ENCODE assay signal across 23 cellular contexts in the genomic region with DNA sequence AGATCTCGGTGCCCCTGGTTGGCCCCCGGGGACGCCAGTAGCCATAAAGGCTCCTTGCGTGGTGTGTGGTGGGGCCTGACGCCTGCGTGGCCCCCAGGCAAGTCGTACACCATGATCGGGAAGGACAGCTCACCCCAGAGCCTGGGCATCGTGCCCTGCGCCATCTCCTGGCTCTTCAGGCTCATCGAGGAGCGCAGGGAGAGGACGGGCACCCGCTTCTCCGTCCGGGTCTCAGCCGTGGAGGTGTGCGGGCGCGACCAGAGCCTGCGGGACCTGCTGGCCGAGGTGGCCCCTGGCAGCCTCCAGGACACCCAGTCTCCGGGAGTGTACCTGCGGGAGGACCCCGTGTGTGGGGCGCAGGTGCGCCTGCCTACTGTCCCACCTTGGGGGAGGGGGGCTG. TPM values are rescaled to one million over a fixed set of nuclear protein-coding genes. Genes with fewer than 3 reads are reported as not detected.
DNase-seq lines count a peak whose midpoint lies in the region; FAIRE-seq and TF ChIP-seq lines count a peak whose summit lies in the region.
"Had no signal": no experiment of that assay in that cellular context is flagged by ENCODE, and none has a peak within 500 bp of the region (broad histone marks: within the 10 kb centered on the region; RNA-seq: fewer than 3 reads in every experiment).

No MANE protein-coding gene starts in this region.

- no peaks in the 10 kb centered on the region for H3K27me3 ChIP-seq in HUES6 (ENCODE audit: control insufficient read depth, insufficient read depth, low read length)
- H3K27me3 ChIP-seq in H1 (replicated peaks in 1 of 4; ENCODE audit: control insufficient read depth in 3 of 4, extremely low read depth in 1 of 4, insufficient read depth in 3 of 4, low read length in 3 of 4) = no peaks in the 10 kb centered on the region
- H3K27me3 ChIP-seq in trophoblast cell (ENCODE audit: insufficient read depth, low read length) = no peaks in the 10 kb centered on the region

- peaks cover 51% of the 10 kb centered on the region for H3K36me3 ChIP-seq in HUES6 (ENCODE audit: control insufficient read depth, insufficient read depth, low read length)
- H3K36me3 ChIP-seq in H1 (ENCODE audit: control insufficient read depth in 2 of 4, insufficient read depth in 4 of 4, low read length in 3 of 4) = peaks cover 2 to 46% (median 6%) of the 10 kb centered on the region in 4 experiments; a peak in 5 of 8 replicates
- H3K36me3 ChIP-seq in trophoblast cell (ENCODE audit: control insufficient read depth in 1 of 2, insufficient read depth in 2 of 2, low read length in 2 of 2) = peaks cover 0 to 5% of the 10 kb centered on the region in 2 experiments

- no peak overlapping the region for H3K27ac Mint-ChIP-seq in endothelial cell (ENCODE audit: unreplicated experiment)
- H3K27ac Mint-ChIP-seq: B cell; CD4-positive, alpha-beta T cell; CD8-positive, alpha-beta T cell had no signal

- H3K4me3 ChIP-seq in HUES6 (ENCODE audit: low read depth, low read length) = no peak overlapping the region
- no peak overlapping the region for H3K4me3 ChIP-seq in H1 (ENCODE audit: extremely low read depth in 1 of 4, insufficient read depth in 2 of 4, low read depth in 3 of 4, low read length in 4 of 4)
- H3K4me3 ChIP-seq in trophoblast cell (ENCODE audit: low read depth, low read length) = no peak overlapping the region
- H3K4me3 ChIP-seq: A549; BLaER1 treated with 17β-estradiol and CSF1 and Interleukin-3, amounts not matched to agents 10 nM and 100 nM; GM12878 had no signal

- no peak overlapping the region for H3K4me3 Mint-ChIP-seq in endothelial cell (ENCODE audit: unreplicated experiment)
- H3K4me3 Mint-ChIP-seq: B cell; CD4-positive, alpha-beta T cell; CD8-positive, alpha-beta T cell had no signal

- peaks cover 8% of the 10 kb centered on the region; the same call in 1 of the 2 replicates for H3K79me1 ChIP-seq in H1 (ENCODE audit: low read depth, low read length)
- H3K79me1 ChIP-seq in trophoblast cell (ENCODE audit: low read length) = peaks cover 6% of the 10 kb centered on the region

- TF ChIP-seq RAD21 in H1 (IDR thresholded peaks at IDR 0.05 in 1 of 2, conservative IDR thresholded peaks at IDR 0.05 in 1 of 2; ENCODE audit: low read depth in 2 of 2, low read length in 2 of 2) = no peak

- H2AFZ ChIP-seq in H1 (ENCODE audit: low read length) = no peak overlapping the region
- H2AFZ ChIP-seq in trophoblast cell (ENCODE audit: insufficient read depth, low read length, poor library complexity) = no peak overlapping the region

- H3K27ac ChIP-seq in HUES6 (ENCODE audit: low read depth, low read length) (0 out of 2 replicates have a peak overlapping the region, but pooled peaks have one; percentile 6), H1 (ENCODE audit: low read depth, low read length) (no peak overlapping the region), trophoblast cell (ENCODE audit: low read depth, low read length) (no peak overlapping the region)
- H3K27ac ChIP-seq: 22Rv1; A549; BLaER1 treated with 17β-estradiol and CSF1 and Interleukin-3, amounts not matched to agents 10 nM and 100 nM; C4-2B had no signal

- TF ChIP-seq EP300 in H1 (IDR thresholded peaks at IDR 0.05; ENCODE audit: borderline replicate concordance in 1 of 2, low read depth in 2 of 2, low read length in 2 of 2) = no peak

- H3K14ac ChIP-seq in H1 (ENCODE audit: insufficient read length) (no peak overlapping the region), trophoblast cell (ENCODE audit: low read length) (no peak overlapping the region)

- no peak overlapping the region for H4K12ac ChIP-seq in trophoblast cell (ENCODE audit: low read depth, low read length)

- H3K4me1 ChIP-seq in HUES6 (ENCODE audit: control insufficient read depth, insufficient read depth, low read length) = peaks cover 36% of the 10 kb centered on the region
- H3K4me1 ChIP-seq in H1 (replicated peaks in 1 of 4; ENCODE audit: control insufficient read depth in 3 of 4, insufficient read depth in 4 of 4, low read length in 3 of 4) = peaks cover 11 to 38% (median 31%) of the 10 kb centered on the region in 4 experiments
- H3K4me1 ChIP-seq in trophoblast cell (ENCODE audit: control insufficient read depth in 1 of 2, insufficient read depth in 2 of 2, low read length in 2 of 2) = peaks cover 14 to 16% of the 10 kb centered on the region in 2 experiments
- H3K4me1 ChIP-seq: A549 had no signal

- FAIRE-seq in H1 (lab: Jason Lieb, UNC) = no peak
- FAIRE-seq: A549, D721Med, GM12878, GM12892, GM18507 had no signal

- TF ChIP-seq POLR2A in H1 (IDR thresholded peaks at IDR 0.05; ENCODE audit: control extremely low read depth in 1 of 2, low read depth in 2 of 2, low read length in 2 of 2) = no peak

- no peaks in the 10 kb centered on the region for H3K9me3 Mint-ChIP-seq in endothelial cell (ENCODE audit: unreplicated experiment)
- H3K9me3 Mint-ChIP-seq: CD4-positive, alpha-beta T cell; CD8-positive, alpha-beta T cell had no signal

- H2BK12ac ChIP-seq in H1 (ENCODE audit: low read depth, low read length) (0 out of 2 replicates have a peak overlapping the region, but pooled peaks have one; percentile 39), trophoblast cell (ENCODE audit: low read length) (no peak overlapping the region)

- TF ChIP-seq CTCF in H1 (IDR thresholded peaks at IDR 0.05; ENCODE audit: control extremely low read depth in 1 of 3, insufficient read depth in 1 of 3, low read depth in 1 of 3, low read length in 3 of 3) (no peak), endothelial cell (IDR thresholded peaks at IDR 0.05; ENCODE audit: unreplicated experiment) (no peak)

- CTCF ChIA-PET in H1 (lab: Charles Lee; ENCODE audit: partially characterized antibody) = interaction anchor here (0.8 to 1.1 kb wide), 2 partner anchors 30 to 79 kb away, joined by 3 to 4 read pairs; no protein-coding TSS in a partner anchor

- peaks cover 2 to 18% of the 10 kb centered on the region in 2 experiments for H4K20me1 ChIP-seq in H1 (replicated peaks in 1 of 2; ENCODE audit: control insufficient read depth in 1 of 2, insufficient read depth in 2 of 2, low read length in 2 of 2)

- H3K4me2 ChIP-seq in H1 (ENCODE audit: insufficient read depth in 1 of 2, low read depth in 2 of 2, low read length in 2 of 2) = no peak overlapping the region
- no peak overlapping the region for H3K4me2 ChIP-seq in trophoblast cell (ENCODE audit: low read length)
- H3K4me2 ChIP-seq: A549 had no signal

- POLR2A ChIA-PET in H1 (lab: Charles Lee; ENCODE audit: partially characterized antibody) = no interaction called here

- H3K23me2 ChIP-seq in H1 (ENCODE audit: low read depth, low read length) = no peaks in the 10 kb centered on the region

- H3K9ac ChIP-seq in HUES6 (ENCODE audit: low read length) (no peak overlapping the region), H1 (replicated peaks in 1 of 4; ENCODE audit: extremely low read depth in 1 of 4, low read depth in 3 of 4, low read length in 3 of 4) (no peak overlapping the region), trophoblast cell (ENCODE audit: low read length) (no peak overlapping the region)
- H3K9ac ChIP-seq: BLaER1 treated with 17β-estradiol and CSF1 and Interleukin-3, amounts not matched to agents 10 nM and 100 nM had no signal

- WGBS in H1 (ENCODE audit: extremely low coverage in 1 of 2, insufficient coverage in 1 of 2, insufficient read length in 1 of 2, insufficient replicate concordance in 2 of 2, low coverage in 1 of 2, low lambda C conversion rate in 2 of 2, missing lambda C conversion rate in 1 of 2), 2 experiments = 98% methylated on average over 16 of the region's 27 CpGs; no CpG with 5 or more reads in 1 of the 2 experiments
- no CpG with 5 or more reads among the region's 27 CpGs for WGBS in trophoblast cell (ENCODE audit: extremely low coverage, insufficient coverage, insufficient read length)

- H3K56ac ChIP-seq in H1 (replicated peaks; ENCODE audit: insufficient read length, low read depth, low read length) = no peak overlapping the region

- H4K91ac ChIP-seq in H1 (replicated peaks; ENCODE audit: insufficient read length, low read length) (no peak overlapping the region), trophoblast cell (ENCODE audit: low read depth, low read length) (no peak overlapping the region)

- H4K8ac ChIP-seq in H1 (ENCODE audit: extremely low read depth, insufficient read depth, low read length) = peak overlapping the region; percentile 79
- H4K8ac ChIP-seq in trophoblast cell (ENCODE audit: low read depth, low read length) = no peak overlapping the region

- H3K23ac ChIP-seq in H1 (ENCODE audit: insufficient read length) (no peak overlapping the region), trophoblast cell (ENCODE audit: low read length) (no peak overlapping the region)

- peaks cover 8% of the 10 kb centered on the region for H3K36me3 Mint-ChIP-seq in endothelial cell (ENCODE audit: low read depth, unreplicated experiment)
- H3K36me3 Mint-ChIP-seq: CD8-positive, alpha-beta T cell had no signal

- no peak overlapping the region for H2BK120ac ChIP-seq in H1 (replicated peaks; ENCODE audit: low read depth, low read length)
- no peak overlapping the region for H2BK120ac ChIP-seq in trophoblast cell (ENCODE audit: insufficient read depth, low read length, poor library complexity)

- H3K27me3 Mint-ChIP-seq in endothelial cell (ENCODE audit: unreplicated experiment) = peaks cover 7% of the 10 kb centered on the region
- H3K27me3 Mint-ChIP-seq: B cell; CD4-positive, alpha-beta T cell had no signal

- H2BK20ac ChIP-seq in H1 (ENCODE audit: low read length) = no peak overlapping the region

- H3K79me2 ChIP-seq in H1 (ENCODE audit: control insufficient read depth in 1 of 2, insufficient read depth in 2 of 2, low read length in 2 of 2) (no peaks in the 10 kb centered on the region), trophoblast cell (ENCODE audit: control insufficient read depth, insufficient read depth, low read length, poor library complexity) (no peaks in the 10 kb centered on the region)

- DNase-seq in H1 (ENCODE audit: low read depth in 1 of 2, low spot score in 2 of 2) (no peak), trophoblast cell (no peak), endothelial cell (ENCODE audit: low spot score) (no peak), DMS53 (lab: John Stamatoyannopoulos, UW) (no peak)
- DNase-seq: AML-193; Caco-2; Calu3; CD4-positive, alpha-beta T cell; CD8-positive, alpha-beta T cell; DMS79; DND-41; EL; GDM1 had no signal

- H4K5ac ChIP-seq in H1 (ENCODE audit: insufficient read length, low read depth, low read length) = no peak overlapping the region

- H2BK15ac ChIP-seq in H1 (ENCODE audit: low read length) = no peak overlapping the region

- peaks cover 7% of the 10 kb centered on the region for H3K4me1 Mint-ChIP-seq in endothelial cell (ENCODE audit: unreplicated experiment)
- H3K4me1 Mint-ChIP-seq: B cell had no signal

- H2BK5ac ChIP-seq in H1 (ENCODE audit: low read depth, low read length) (no peak overlapping the region), trophoblast cell (ENCODE audit: low read depth, low read length, poor library complexity) (no peak overlapping the region)

- H3K9me3 ChIP-seq in HUES6 (ENCODE audit: control insufficient read depth, insufficient read depth, low read depth, low read length) (no peaks in the 10 kb centered on the region), H1 (ENCODE audit: insufficient read depth in 2 of 2, low read depth in 1 of 2, low read length in 1 of 2) (no peaks in the 10 kb centered on the region), trophoblast cell (ENCODE audit: insufficient read depth, low read depth, low read length) (peaks cover 3% of the 10 kb centered on the region)
- H3K9me3 ChIP-seq: A549; BLaER1 treated with 17β-estradiol and CSF1 and Interleukin-3, amounts not matched to agents 10 nM and 100 nM; Caco-2 had no signal

- H2AK5ac ChIP-seq in H1 (ENCODE audit: low read depth, low read length) (no peak overlapping the region), trophoblast cell (ENCODE audit: low read length) (peak overlapping the region; percentile 38)

- no peak overlapping the region for H3K18ac ChIP-seq in H1 (ENCODE audit: extremely low read depth, low read length)
- H3K18ac ChIP-seq in trophoblast cell (ENCODE audit: low read length) = no peak overlapping the region

- H3K4ac ChIP-seq in H1 (replicated peaks; ENCODE audit: insufficient read length, low read depth, low read length) (no peak overlapping the region), trophoblast cell (ENCODE audit: low read depth, low read length) (no peak overlapping the region)

RNA-seq across cellular contexts. Expression of a gene that starts 34.5 kb away (rescaled TPM):
- 41.6 and 42.3 TPM in 2 replicates for total RNA-seq in H1 (2021; fragmentation: NEBNext Ultra II Directional; extraction: Animal tissue kit (Norgen Biotek cat#: 25700))
- 11.5 and 25.9 TPM in 2 replicates for polyA plus RNA-seq in H1 (2011; rRNA removed)
- 18.3 TPM for polyA plus RNA-seq in H1 (2011; cell fraction: cytosol; rRNA removed)
- 49.7 TPM for polyA plus RNA-seq in H1 (2011; cell fraction: nucleus; rRNA removed)
- 14.7 to 22.6 TPM (median 20.0 TPM) in 4 replicates for polyA plus RNA-seq in H1 (2012, experiment 1 of 2)
- 16.2 TPM for polyA plus RNA-seq in H1 (2012, experiment 2 of 2)
- polyA plus RNA-seq in H1 (2013, experiment 1 of 2) = 13.6 TPM
- 12.8 TPM for polyA plus RNA-seq in H1 (2013, experiment 2 of 2)
- 2.8 and 6.1 TPM in 2 replicates for polyA minus RNA-seq in H1 (2011; rRNA and poly(A)+ RNA removed)
- polyA minus RNA-seq in H1 (2011; cell fraction: cytosol; rRNA and poly(A)+ RNA removed) = 24.9 TPM
- 24.4 TPM for polyA minus RNA-seq in H1 (2011; cell fraction: nucleus; rRNA and poly(A)+ RNA removed)
- polyA plus RNA-seq in trophoblast cell (2013) = 3.4 and 3.6 TPM in 2 replicates
- total RNA-seq in endothelial cell (ENCODE audit: unreplicated experiment) = 96.9 TPM
- total RNA-seq: B cell had no signal
- polyA plus RNA-seq: GM12878 had no signal
